ENCODE assay signal across 29 cellular contexts in genomic region chrX:143623657-143624056, GRCh38. TPM values are rescaled to one million over a fixed set of nuclear protein-coding genes. Genes with fewer than 3 reads are reported as not detected.
"Had no signal": no experiment of that assay in that cellular context is flagged by ENCODE, and none has a peak within 500 bp of the region (broad histone marks: within the 10 kb centered on the region; RNA-seq: fewer than 3 reads in every experiment).

No MANE protein-coding gene starts in this region.

- H3K4me3 ChIP-seq: coronary artery, esophagus muscularis mucosa, lung, mucosa of descending colon, prostate gland, sigmoid colon, skin epidermis, spleen, testis, tibial artery had no signal

- H3K4me1 ChIP-seq: esophagus muscularis mucosa, prostate gland, sigmoid colon, spleen, testis, tibial artery had no signal

- H3K4me1 Mint-ChIP-seq: immature natural killer cell; mesothelial cell of epicardium; naive thymus-derived CD8-positive, alpha-beta T cell; nephron progenitor cell; stimulated activated memory B cell treated with anti-CD40 and anti-IgM and Interleukin-4, amounts not matched to agents 10 μg/mL and 1 μg/mL and 100 μg/mL, for 72 hours had no signal

- H3K27ac Mint-ChIP-seq: immature natural killer cell; mesothelial cell of epicardium; naive thymus-derived CD8-positive, alpha-beta T cell; nephron progenitor cell; stimulated activated memory B cell treated with anti-CD40 and anti-IgM and Interleukin-4, amounts not matched to agents 10 μg/mL and 1 μg/mL and 100 μg/mL, for 72 hours; type B pancreatic cell had no signal

- H3K27me3 ChIP-seq: esophagus muscularis mucosa, sigmoid colon, spleen, testis, tibial artery had no signal

- H3K27me3 Mint-ChIP-seq: naive thymus-derived CD8-positive, alpha-beta T cell; stimulated activated memory B cell treated with anti-CD40 and anti-IgM and Interleukin-4, amounts not matched to agents 10 μg/mL and 1 μg/mL and 100 μg/mL, for 72 hours; type B pancreatic cell had no signal

- ATAC-seq: left ventricle myocardium superior; mucosa of descending colon; naive thymus-derived CD8-positive, alpha-beta T cell; right cardiac atrium; stimulated activated memory B cell treated with anti-CD40 and anti-IgM and Interleukin-4, amounts not matched to agents 10 μg/mL and 1 μg/mL and 100 μg/mL, for 72 hours; stimulated activated naive CD8-positive, alpha-beta T cell treated with anti-CD3 and anti-CD28 coated beads, Interleukin-15, Interleukin-2, amounts not matched to agents 100 U/mL and 50 U/mL, for 24 hours had no signal

- H3K36me3 ChIP-seq: esophagus muscularis mucosa, prostate gland, sigmoid colon, spleen, tibial artery had no signal

- H3K4me3 Mint-ChIP-seq: immature natural killer cell; mesothelial cell of epicardium; naive thymus-derived CD8-positive, alpha-beta T cell; nephron progenitor cell; stimulated activated memory B cell treated with anti-CD40 and anti-IgM and Interleukin-4, amounts not matched to agents 10 μg/mL and 1 μg/mL and 100 μg/mL, for 72 hours; type B pancreatic cell had no signal

- DNase-seq: dermis blood vessel endothelial cell; effector memory CD4-positive, alpha-beta T cell; foreskin melanocyte; hypothalamus; immature natural killer cell; islet precursor cell; kidney glomerular epithelial cell; left ventricle myocardium superior; mesenchymal stem cell; mucosa of descending colon; naive thymus-derived CD8-positive, alpha-beta T cell; nephron progenitor cell; nucleus accumbens; right cardiac atrium; sigmoid colon; spleen; stimulated activated CD4-positive, alpha-beta T cell treated with anti-CD3 and anti-CD28 coated beads, Interleukin-4, amount 100 ng/mL, for 4 hours; stimulated activated naive CD8-positive, alpha-beta T cell treated with anti-CD3 and anti-CD28 coated beads, Interleukin-15, Interleukin-2, amounts not matched to agents 100 U/mL and 50 U/mL, for 24 hours; substantia nigra; testis; tibial artery had no signal

- H3K36me3 Mint-ChIP-seq: immature natural killer cell; mesothelial cell of epicardium; naive thymus-derived CD8-positive, alpha-beta T cell; stimulated activated memory B cell treated with anti-CD40 and anti-IgM and Interleukin-4, amounts not matched to agents 10 μg/mL and 1 μg/mL and 100 μg/mL, for 72 hours; type B pancreatic cell had no signal

- H3K27ac ChIP-seq: coronary artery, esophagus muscularis mucosa, prostate gland, sigmoid colon, skin epidermis, spleen, testis, tibial artery had no signal

- H3K9me3 ChIP-seq: esophagus muscularis mucosa, mucosa of descending colon, prostate gland, sigmoid colon, spleen, testis, tibial artery had no signal

- H3K9me3 Mint-ChIP-seq: stimulated activated memory B cell treated with anti-CD40 and anti-IgM and Interleukin-4, amounts not matched to agents 10 μg/mL and 1 μg/mL and 100 μg/mL, for 72 hours had no signal

RNA-seq across cellular contexts. Expression of gene SLITRK4, which starts 12.2 kb away (rescaled TPM):
- total RNA-seq: naive thymus-derived CD8-positive, alpha-beta T cell had no signal
- polyA plus RNA-seq: immature natural killer cell; naive thymus-derived CD8-positive, alpha-beta T cell had no signal
